Comparison of ENCODE assay signal across 1 cellular context in genomic region chr17:65559802-65560627, GRCh38.
TF ChIP-seq lines count a peak whose summit lies in the region.

No MANE protein-coding gene starts in this region.

TF ChIP-seq in HepG2, 621 proteins besides CTCF, POLR2A, EP300 and RAD21 (continued from another document and continues in another):
- TF ChIP-seq ZNF281 (CRISPR knock-in tag; IDR thresholded peaks at IDR 0.05; ENCODE audit: borderline replicate concordance) (peak; percentile 50; the same call in 1 of the 2 replicates), HOMEZ (CRISPR knock-in tag; IDR thresholded peaks at IDR 0.05; ENCODE audit: low read depth) (no peak), HNF4G (IDR thresholded peaks at IDR 0.05; ENCODE audit: borderline replicate concordance, low read depth, low read length) (no peak; the same call in 1 of the 2 replicates), HNF4G (CRISPR knock-in tag; IDR thresholded peaks at IDR 0.05; ENCODE audit: borderline replicate concordance, low read depth) (no peak), MTF2 (CRISPR knock-in tag; IDR thresholded peaks at IDR 0.05; ENCODE audit: borderline replicate concordance) (no peak), JARID2 (CRISPR knock-in tag; IDR thresholded peaks at IDR 0.05; ENCODE audit: insufficient replicate concordance) (no peak), KDM3A (CRISPR knock-in tag; IDR thresholded peaks at IDR 0.05; ENCODE audit: low read depth) (no peak), ZNF816 (CRISPR knock-in tag; IDR thresholded peaks at IDR 0.05; ENCODE audit: borderline replicate concordance) (no peak), MYC (CRISPR knock-in tag; IDR thresholded peaks at IDR 0.05; ENCODE audit: borderline replicate concordance) (no peak), ZFX (CRISPR knock-in tag; IDR thresholded peaks at IDR 0.05; ENCODE audit: low read depth) (peak; percentile 63), ATF7-NPFF (CRISPR knock-in tag; IDR thresholded peaks at IDR 0.05; ENCODE audit: low read depth) (0 out of 2 replicates have a peak, but pooled peaks have one; percentile 42), ZSCAN22 (CRISPR knock-in tag; IDR thresholded peaks at IDR 0.05) (0 out of 2 replicates have a peak, but pooled peaks have one; percentile 25), TBX2 (CRISPR knock-in tag; IDR thresholded peaks at IDR 0.05; ENCODE audit: borderline replicate concordance) (peak; percentile 66; the same call in 1 of the 2 replicates), HDAC1 (CRISPR knock-in tag; IDR thresholded peaks at IDR 0.05) (peak; percentile 85), TRAFD1 (CRISPR knock-in tag; IDR thresholded peaks at IDR 0.05; ENCODE audit: borderline replicate concordance) (no peak), ZFP62 (CRISPR knock-in tag; IDR thresholded peaks at IDR 0.05) (no peak), ZNF234 (CRISPR knock-in tag; conservative IDR thresholded peaks at IDR 0.05) (no peak), SALL2 (CRISPR knock-in tag; IDR thresholded peaks at IDR 0.05) (no peak; the same call in none of the 2 replicates), CREBL2 (CRISPR knock-in tag; IDR thresholded peaks at IDR 0.05; ENCODE audit: borderline replicate concordance) (peak; percentile 63; the same call in 1 of the 2 replicates), ZNF101 (CRISPR knock-in tag; IDR thresholded peaks at IDR 0.05; ENCODE audit: borderline replicate concordance, low read depth) (no peak), ZNF160 (CRISPR knock-in tag; IDR thresholded peaks at IDR 0.05) (no peak), TAF15 (IDR thresholded peaks at IDR 0.05; ENCODE audit: low read depth, low read length, poor library complexity, severe bottlenecking) (no peak), ZNF207 (IDR thresholded peaks at IDR 0.05; ENCODE audit: borderline replicate concordance) (no peak), NFIC (IDR thresholded peaks at IDR 0.05; ENCODE audit: low read length) (no peak), MXD3 (CRISPR knock-in tag; IDR thresholded peaks at IDR 0.05) (peak; percentile 85), EHMT2 (IDR thresholded peaks at IDR 0.05; ENCODE audit: borderline replicate concordance, low read depth, low read length) (no peak), ZNF629 (CRISPR knock-in tag; conservative IDR thresholded peaks at IDR 0.05) (no peak), HHEX (CRISPR knock-in tag; IDR thresholded peaks at IDR 0.05) (0 out of 2 replicates have a peak, but pooled peaks have one; percentile 11), ZBTB33 (CRISPR knock-in tag; IDR thresholded peaks at IDR 0.05) (no peak), ZNF224 (CRISPR knock-in tag; IDR thresholded peaks at IDR 0.05) (no peak), MYNN (CRISPR knock-in tag; IDR thresholded peaks at IDR 0.05; ENCODE audit: low read depth) (no peak), ZNF333 (CRISPR knock-in tag; IDR thresholded peaks at IDR 0.05; ENCODE audit: borderline replicate concordance) (no peak), USF2 (IDR thresholded peaks at IDR 0.05; ENCODE audit: low read depth, low read length) (no peak), USF2 (CRISPR knock-in tag; IDR thresholded peaks at IDR 0.05; ENCODE audit: borderline replicate concordance) (no peak), ZNF331 (CRISPR knock-in tag; IDR thresholded peaks at IDR 0.05) (no peak), ESRRA (CRISPR knock-in tag; IDR thresholded peaks at IDR 0.05; ENCODE audit: low read depth) (no peak), TBX3 (IDR thresholded peaks at IDR 0.05; ENCODE audit: borderline replicate concordance) (no peak), ZNF446 (CRISPR knock-in tag; IDR thresholded peaks at IDR 0.05) (no peak), SAP130 (CRISPR knock-in tag; IDR thresholded peaks at IDR 0.05; ENCODE audit: low read depth) (peak; percentile 89), ZBTB14 (CRISPR knock-in tag; IDR thresholded peaks at IDR 0.05) (no peak), HNRNPH1 (optimal IDR thresholded peaks at IDR 0.05; ENCODE audit: low read depth, low read length) (no peak), ZC3H4 (CRISPR knock-in tag; IDR thresholded peaks at IDR 0.05; ENCODE audit: borderline replicate concordance) (peak; percentile 82; the same call in 1 of the 2 replicates), RFX1 (IDR thresholded peaks at IDR 0.05) (no peak), ZNF512 (CRISPR knock-in tag; IDR thresholded peaks at IDR 0.05) (no peak), ZNF605 (CRISPR knock-in tag; IDR thresholded peaks at IDR 0.05) (no peak; the same call in 1 of the 2 replicates), NCOA1 (CRISPR knock-in tag; IDR thresholded peaks at IDR 0.05) (no peak), ZNF615 (CRISPR knock-in tag; IDR thresholded peaks at IDR 0.05; ENCODE audit: borderline replicate concordance) (0 out of 2 replicates have a peak, but pooled peaks have one; percentile 33), PLSCR1 (CRISPR knock-in tag; IDR thresholded peaks at IDR 0.05; ENCODE audit: borderline replicate concordance) (no peak), GZF1 (CRISPR knock-in tag; IDR thresholded peaks at IDR 0.05) (no peak), ZFP82 (CRISPR knock-in tag; IDR thresholded peaks at IDR 0.05; ENCODE audit: borderline replicate concordance) (no peak), MBD4 (IDR thresholded peaks at IDR 0.05; ENCODE audit: borderline replicate concordance, low read length) (no peak), ZNF280B (CRISPR knock-in tag; IDR thresholded peaks at IDR 0.05; ENCODE audit: borderline replicate concordance) (no peak), TARDBP (CRISPR knock-in tag; IDR thresholded peaks at IDR 0.05) (no peak; the same call in 1 of the 2 replicates)
